Comparison of ENCODE assay signal across 16 cellular contexts in the genomic region with DNA sequence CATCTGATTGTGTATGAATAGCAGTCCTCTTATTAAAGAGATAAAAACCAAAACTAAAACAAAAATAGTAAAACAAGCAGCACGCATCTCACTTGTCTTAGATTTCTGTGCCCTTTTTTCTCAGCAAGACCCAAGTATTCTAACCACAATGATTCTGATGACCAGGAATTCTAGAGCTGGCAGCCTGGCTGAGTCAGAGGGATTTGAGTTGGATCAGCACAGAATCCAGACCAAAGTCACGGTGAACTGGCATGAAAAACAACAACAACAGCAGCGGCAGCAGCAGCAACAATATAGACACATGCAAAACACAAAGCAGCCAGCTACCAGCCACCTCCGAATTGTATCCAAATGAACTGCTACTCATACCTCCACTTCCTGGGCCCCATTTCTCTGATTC.
DNase-seq lines count a peak whose midpoint lies in the region; ATAC-seq and TF ChIP-seq lines count a peak whose summit lies in the region.
"Had no signal": no experiment of that assay in that cellular context is flagged by ENCODE, and none has a peak within 500 bp of the region (broad histone marks: within the 10 kb centered on the region; RNA-seq: fewer than 3 reads in every experiment).

No MANE protein-coding gene starts in this region.

- peaks cover 11% of the 10 kb centered on the region; the same call in 1 of the 2 replicates for H3K9me2 ChIP-seq in GM23338 (ENCODE audit: insufficient read depth)

- peaks cover 35% of the 10 kb centered on the region for H3K4me1 ChIP-seq in GM23338 (ENCODE audit: insufficient read depth)

- H3K36me3 ChIP-seq in GM23338 (ENCODE audit: insufficient read depth), result no peaks in the 10 kb centered on the region

- no peak for DNase-seq in GM23338 (ENCODE audit: low spot score)
- DNase-seq in epithelial cell of proximal tubule (ENCODE audit: low read depth), result peak; percentile 86
- peak; percentile 93 for DNase-seq in renal cortical epithelial cell (ENCODE audit: low read depth)
- DNase-seq in HPDE6-E6E7 (ENCODE audit: extremely low spot score), result no peak
- no peak for DNase-seq in activated CD8-positive, alpha-beta memory T cell treated with anti-CD3 and anti-CD28 coated beads for 24 hours
- DNase-seq in NCI-H774 (lab: John Stamatoyannopoulos, UW), result no peak
- DNase-seq: activated naive CD4-positive, alpha-beta T cell treated with Interleukin-2 at 50 U/mL for 16 hours; CD4-positive, alpha-beta memory T cell; hippocampal formation; NCI-H1105 treated with DMSO at 0.1 percent for 48 hours; NCI-H82; posterior cingulate gyrus had no signal

- no peak for TF ChIP-seq CTCF in GM23338 (conservative IDR thresholded peaks at IDR 0.05; ENCODE audit: low read depth in 2 of 2)
- TF ChIP-seq CTCF in epithelial cell of proximal tubule (conservative IDR thresholded peaks at IDR 0.05; ENCODE audit: low read depth, low read length), result no peak

- H3K4me3 ChIP-seq in GM23338, result no peak overlapping the region
- H3K4me3 ChIP-seq in epithelial cell of proximal tubule (ENCODE audit: low read depth, low read length), result no peak overlapping the region

- H2AFZ ChIP-seq in GM23338, result no peak overlapping the region

- H3K36me3 Mint-ChIP-seq in GM23338 (ENCODE audit: low read depth), result peaks cover 7% of the 10 kb centered on the region

- no peak overlapping the region for H3K4me3 Mint-ChIP-seq in GM23338
- H3K4me3 Mint-ChIP-seq: CD4-positive, alpha-beta memory T cell; memory B cell; stimulated activated naive CD8-positive, alpha-beta T cell treated with anti-CD3 and anti-CD28 coated beads, Interleukin-15, Interleukin-2, amounts not matched to agents 100 ng/mL and 50 ng/mL, for 24 hours had no signal

- no peaks in the 10 kb centered on the region for H3F3A ChIP-seq in GM23338 (replicated peaks; ENCODE audit: low read depth)

- H3K27me3 ChIP-seq in GM23338 (ENCODE audit: insufficient read depth), result no peaks in the 10 kb centered on the region

- H3K4me2 ChIP-seq in GM23338, result no peak overlapping the region

- no peaks in the 10 kb centered on the region for H3K79me2 ChIP-seq in GM23338 (replicated peaks; ENCODE audit: insufficient read depth)

- no peaks in the 10 kb centered on the region for H4K20me1 ChIP-seq in GM23338 (replicated peaks; ENCODE audit: insufficient read depth)

- H3K9me3 Mint-ChIP-seq in GM23338, result peaks cover 7% of the 10 kb centered on the region

- H3K4me1 Mint-ChIP-seq in GM23338, result peaks cover 42% of the 10 kb centered on the region

- ATAC-seq in GM23338, result no peak
- ATAC-seq in SK-N-SH treated with all-trans-retinoic acid at 6 μM for 48 hours, result peak; percentile 78
- ATAC-seq in HG03432 (IDR thresholded peaks at IDR 0.05; ENCODE audit: unreplicated experiment), result no peak

- H3K27ac Mint-ChIP-seq in GM23338, result no peak overlapping the region
- H3K27ac Mint-ChIP-seq: memory B cell; stimulated activated naive CD8-positive, alpha-beta T cell treated with anti-CD3 and anti-CD28 coated beads, Interleukin-15, Interleukin-2, amounts not matched to agents 100 ng/mL and 50 ng/mL, for 24 hours had no signal

- peak overlapping the region; percentile 47; the same call in 1 of the 2 replicates for H3K27ac ChIP-seq in GM23338 (ENCODE audit: low read depth)

- H3K27me3 Mint-ChIP-seq in GM23338 (ENCODE audit: insufficient read depth, low read depth, poor library complexity), result no peaks in the 10 kb centered on the region
- H3K27me3 Mint-ChIP-seq: memory B cell had no signal

TF ChIP-seq in GM23338, 12 proteins besides CTCF, POLR2A, EP300 and RAD21:
- no peak for TF ChIP-seq ZNF114 (CRISPR knock-in tag; IDR thresholded peaks at IDR 0.05)
- no peak for TF ChIP-seq EZH2 (IDR thresholded peaks at IDR 0.05; ENCODE audit: low read depth, unreplicated experiment)
- TF ChIP-seq ETS1 (IDR thresholded peaks at IDR 0.05), result no peak
- TF ChIP-seq CREB1 (CRISPR knock-in tag; IDR thresholded peaks at IDR 0.05; ENCODE audit: low read depth), result no peak
TF ChIP-seq in GM23338: peak in this region for 0.

TF ChIP-seq in SK-N-SH treated with all-trans-retinoic acid at 6 μM for 48 hours, 23 proteins besides CTCF, POLR2A, EP300 and RAD21:
- no peak for TF ChIP-seq PATZ1 (CRISPR knock-in tag; IDR thresholded peaks at IDR 0.05; ENCODE audit: borderline replicate concordance)
- TF ChIP-seq, protein P1, sequence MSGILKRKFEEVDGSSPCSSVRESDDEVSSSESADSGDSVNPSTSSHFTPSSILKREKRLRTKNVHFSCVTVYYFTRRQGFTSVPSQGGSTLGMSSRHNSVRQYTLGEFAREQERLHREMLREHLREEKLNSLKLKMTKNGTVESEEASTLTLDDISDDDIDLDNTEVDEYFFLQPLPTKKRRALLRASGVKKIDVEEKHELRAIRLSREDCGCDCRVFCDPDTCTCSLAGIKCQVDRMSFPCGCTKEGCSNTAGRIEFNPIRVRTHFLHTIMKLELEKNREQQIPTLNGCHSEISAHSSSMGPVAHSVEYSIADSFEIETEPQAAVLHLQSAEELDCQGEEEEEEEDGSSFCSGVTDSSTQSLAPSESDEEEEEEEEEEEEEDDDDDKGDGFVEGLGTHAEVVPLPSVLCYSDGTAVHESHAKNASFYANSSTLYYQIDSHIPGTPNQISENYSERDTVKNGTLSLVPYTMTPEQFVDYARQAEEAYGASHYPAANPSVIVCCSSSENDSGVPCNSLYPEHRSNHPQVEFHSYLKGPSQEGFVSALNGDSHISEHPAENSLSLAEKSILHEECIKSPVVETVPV (CRISPR knock-in tag; IDR thresholded peaks at IDR 0.05), result no peak
- TF ChIP-seq SNAI2 (CRISPR knock-in tag; IDR thresholded peaks at IDR 0.05), result no peak
- no peak for TF ChIP-seq ZFP30 (CRISPR knock-in tag; IDR thresholded peaks at IDR 0.05)
- no peak for TF ChIP-seq ZC3H10 (CRISPR knock-in tag; IDR thresholded peaks at IDR 0.05)
- TF ChIP-seq PPARA (CRISPR knock-in tag; IDR thresholded peaks at IDR 0.05; ENCODE audit: borderline replicate concordance), result no peak
- no peak for TF ChIP-seq RARB (CRISPR knock-in tag; IDR thresholded peaks at IDR 0.05)
- TF ChIP-seq CSDC2 (CRISPR knock-in tag; IDR thresholded peaks at IDR 0.05), result no peak
- no peak for TF ChIP-seq ZNF70 (CRISPR knock-in tag; IDR thresholded peaks at IDR 0.05)
- no peak for TF ChIP-seq POU6F1 (CRISPR knock-in tag; IDR thresholded peaks at IDR 0.05; ENCODE audit: borderline replicate concordance, low read depth)
- TF ChIP-seq, protein P2, sequence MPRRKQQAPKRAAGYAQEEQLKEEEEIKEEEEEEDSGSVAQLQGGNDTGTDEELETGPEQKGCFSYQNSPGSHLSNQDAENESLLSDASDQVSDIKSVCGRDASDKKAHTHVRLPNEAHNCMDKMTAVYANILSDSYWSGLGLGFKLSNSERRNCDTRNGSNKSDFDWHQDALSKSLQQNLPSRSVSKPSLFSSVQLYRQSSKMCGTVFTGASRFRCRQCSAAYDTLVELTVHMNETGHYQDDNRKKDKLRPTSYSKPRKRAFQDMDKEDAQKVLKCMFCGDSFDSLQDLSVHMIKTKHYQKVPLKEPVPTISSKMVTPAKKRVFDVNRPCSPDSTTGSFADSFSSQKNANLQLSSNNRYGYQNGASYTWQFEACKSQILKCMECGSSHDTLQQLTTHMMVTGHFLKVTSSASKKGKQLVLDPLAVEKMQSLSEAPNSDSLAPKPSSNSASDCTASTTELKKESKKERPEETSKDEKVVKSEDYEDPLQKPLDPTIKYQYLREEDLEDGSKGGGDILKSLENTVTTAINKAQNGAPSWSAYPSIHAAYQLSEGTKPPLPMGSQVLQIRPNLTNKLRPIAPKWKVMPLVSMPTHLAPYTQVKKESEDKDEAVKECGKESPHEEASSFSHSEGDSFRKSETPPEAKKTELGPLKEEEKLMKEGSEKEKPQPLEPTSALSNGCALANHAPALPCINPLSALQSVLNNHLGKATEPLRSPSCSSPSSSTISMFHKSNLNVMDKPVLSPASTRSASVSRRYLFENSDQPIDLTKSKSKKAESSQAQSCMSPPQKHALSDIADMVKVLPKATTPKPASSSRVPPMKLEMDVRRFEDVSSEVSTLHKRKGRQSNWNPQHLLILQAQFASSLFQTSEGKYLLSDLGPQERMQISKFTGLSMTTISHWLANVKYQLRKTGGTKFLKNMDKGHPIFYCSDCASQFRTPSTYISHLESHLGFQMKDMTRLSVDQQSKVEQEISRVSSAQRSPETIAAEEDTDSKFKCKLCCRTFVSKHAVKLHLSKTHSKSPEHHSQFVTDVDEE (CRISPR knock-in tag; IDR thresholded peaks at IDR 0.05), result no peak
- no peak for TF ChIP-seq BACH2 (CRISPR knock-in tag; IDR thresholded peaks at IDR 0.05; ENCODE audit: borderline replicate concordance)
- TF ChIP-seq ESRRG (CRISPR knock-in tag; IDR thresholded peaks at IDR 0.05), result no peak
TF ChIP-seq in SK-N-SH treated with all-trans-retinoic acid at 6 μM for 48 hours: peak in this region for 0.

Comparison
In these comparisons a context has a peak if more than half of its experiments do, and no peak if none do; other contexts are left out.
1. DNase-seq: peak in epithelial cell of proximal tubule (single experiment) and renal cortical epithelial cell (single experiment); none in GM23338 (single experiment), HPDE6-E6E7 (single experiment), activated CD8-positive, alpha-beta memory T cell treated with anti-CD3 and anti-CD28 coated beads for 24 hours (single experiment) and NCI-H774 (single experiment).